Comparison of ENCODE assay signal across 10 cellular contexts in genomic region chr19:12872941-12873890, GRCh38. TPM values are rescaled to one million over a fixed set of nuclear protein-coding genes. Genes with fewer than 3 reads are reported as not detected.
DNase-seq lines count a peak whose midpoint lies in the region; ATAC-seq and TF ChIP-seq lines count a peak whose summit lies in the region.
"Had no signal": no experiment of that assay in that cellular context is flagged by ENCODE, and none has a peak within 500 bp of the region (broad histone marks: within the 10 kb centered on the region; RNA-seq: fewer than 3 reads in every experiment).

No MANE protein-coding gene starts in this region.

- H3K27ac ChIP-seq in adrenal gland, result peak overlapping the region in 3 of 5 donors; percentile 13 to 70 (median 67)
- H3K27ac ChIP-seq: skin epidermis had no signal

- H3K36me3 Mint-ChIP-seq in immature natural killer cell, result peaks cover 10 to 19% (median 12%) of the 10 kb centered on the region in 3 donors

- peaks cover 0 to 15% of the 10 kb centered on the region in 2 donors for H3K36me3 ChIP-seq in adrenal gland (replicated peaks in 1 of 2)

- TF ChIP-seq CTCF in GM13977 (IDR thresholded peaks at IDR 0.05; ENCODE audit: extremely low read depth, insufficient read depth, missing control alignments), result no peak
- TF ChIP-seq CTCF in adrenal gland (IDR thresholded peaks at IDR 0.05), result no peak

- 49 to 74% (median 56%) methylated on average over 19 to 70 of the region's 70 CpGs for WGBS in adrenal gland, 4 donors

- H3K9me3 Mint-ChIP-seq in immature natural killer cell, result no peaks in the 10 kb centered on the region
- H3K9me3 Mint-ChIP-seq: T-helper 1 cell treated with Interleukin-12 subunit alpha and Interleukin-12 subunit beta and Interleukin-4 antibody, amounts not matched to agents 30 μg/mL and 1 μg/mL, for 36 hours had no signal

- H3K4me3 ChIP-seq in adrenal gland, result peak overlapping the region in 1 of 4 donors; percentile 30

- H3K4me1 Mint-ChIP-seq in immature natural killer cell, result peaks cover 3 to 7% of the 10 kb centered on the region in 2 donors

- DNase-seq in GM13977 (ENCODE audit: low spot score), result peak; percentile 64
- peak; percentile 63 for DNase-seq in RKO (ENCODE audit: low spot score)
- DNase-seq in adrenal gland, result peak; percentile 87 to 97 (median 95)
- peak; percentile 48 to 54 (median 48) for DNase-seq in immature natural killer cell
- DNase-seq in stimulated activated CD8-positive, alpha-beta memory T cell treated with anti-CD3 and anti-CD28 coated beads, Interleukin-4, amount 100 ng/mL, for 48 hours, result peak; percentile 76
- no peak for DNase-seq in superior temporal gyrus (ENCODE audit: extremely low spot score)
- no peak for DNase-seq in NCI-H146 treated with DMSO at 0.1 percent for 48 hours (lab: John Stamatoyannopoulos, UW; ENCODE audit: unreplicated experiment)

- H3K27ac Mint-ChIP-seq in immature natural killer cell, result peak overlapping the region in 1 of 6 donors; percentile 28
- H3K27ac Mint-ChIP-seq: T-helper 1 cell treated with Interleukin-12 subunit alpha and Interleukin-12 subunit beta and Interleukin-4 antibody, amounts not matched to agents 30 μg/mL and 1 μg/mL, for 36 hours had no signal

- peaks cover 0 to 7% (median 0%) of the 10 kb centered on the region in 3 donors for H3K27me3 Mint-ChIP-seq in immature natural killer cell (ENCODE audit: low read depth in 3 of 3)

- no peaks in the 10 kb centered on the region for H3K27me3 ChIP-seq in adrenal gland

- no peak for ATAC-seq in HG03354 (IDR thresholded peaks at IDR 0.05; ENCODE audit: poor library complexity, severe bottlenecking, unreplicated experiment)

- intact Hi-C loops in adrenal gland (cut with DNase I), result no loop called here

- H3K9me3 ChIP-seq in adrenal gland (replicated peaks in 1 of 3), result no peaks in the 10 kb centered on the region

- peak in 1 of 2 donors; percentile 65 for TF ChIP-seq POLR2A in adrenal gland (IDR thresholded peaks at IDR 0.05)

- H3K4me1 ChIP-seq in adrenal gland (replicated peaks in 1 of 2), result peaks cover 0 to 6% of the 10 kb centered on the region in 2 donors

- in situ Hi-C loops in GM13977 (cut with MboI; ENCODE audit: low pct_unique_long_range_greater_than_20kb, low sequenced_read_pairs, unreplicated experiment), result no loop called here

- H3K4me3 Mint-ChIP-seq in immature natural killer cell, result peak overlapping the region in 2 of 5 donors; percentile 42 to 50
- H3K4me3 Mint-ChIP-seq: T-helper 1 cell treated with Interleukin-12 subunit alpha and Interleukin-12 subunit beta and Interleukin-4 antibody, amounts not matched to agents 30 μg/mL and 1 μg/mL, for 36 hours had no signal

RNA-seq across cellular contexts. Expression of gene DNASE2, which starts 8.0 kb away (rescaled TPM):
- 10 to 100 TPM; 28.4 to 83.4 (median 55.1) TPM for total RNA-seq in adrenal gland
- polyA plus RNA-seq in adrenal gland (10 to 100 TPM; 13.6 to 22.2 (median 17.9) TPM), immature natural killer cell (100 to 1,000 TPM in 1 of 3 donors, 10 to 100 TPM in 2; 72.6 to 108 (median 83.5) TPM)

RNA-seq across cellular contexts. Expression of gene KLF1, which starts 13.8 kb away (rescaled TPM):
- under 1 TPM in 1 of 8 donors, not detected in 7; 0.23 TPM for total RNA-seq in adrenal gland
- polyA plus RNA-seq in adrenal gland (under 1 TPM in 1 of 3 donors, not detected in 2; 0.24 TPM), immature natural killer cell (1 to 10 TPM in 1 of 3 donors, under 1 TPM in 2; 0.15 to 1.8 (median 0.20) TPM)

RNA-seq across cellular contexts. Expression of gene GCDH, which starts 17.7 kb away (rescaled TPM):
- 10 to 100 TPM; 28.9 to 78.4 (median 36.7) TPM for total RNA-seq in adrenal gland
- polyA plus RNA-seq in adrenal gland, result 10 to 100 TPM; 16.2 to 26.9 (median 22.5) TPM
- 10 to 100 TPM; 17.0 to 21.6 (median 18.4) TPM for polyA plus RNA-seq in immature natural killer cell

RNA-seq across cellular contexts. Expression of gene MAST1, which starts 34.9 kb away (rescaled TPM):
- 1 to 10 TPM; 1.3 to 6.9 (median 3.2) TPM for total RNA-seq in adrenal gland
- polyA plus RNA-seq in adrenal gland (10 to 100 TPM in 1 of 3 donors, 1 to 10 TPM in 2; 1.3 to 29.6 (median 4.7) TPM), immature natural killer cell (under 1 TPM in 2 of 3 donors, not detected in 1; 0.28 TPM)

RNA-seq across cellular contexts. Expression of gene RTBDN, which starts 38.8 kb away (rescaled TPM):
- total RNA-seq in adrenal gland, result 1 to 10 TPM in 3 of 8 donors, under 1 TPM in 1, not detected in 4; 0.23 to 5.2 (median 2.9) TPM
- polyA plus RNA-seq in adrenal gland (10 to 100 TPM in 1 of 3 donors, 1 to 10 TPM in 2; 2.0 to 16.4 (median 4.5) TPM), immature natural killer cell (not detected)

Comparison
In these comparisons a context has a peak if more than half of its experiments do, and no peak if none do; other contexts are left out.
1. DNase-seq: peak in GM13977 (single experiment), RKO (single experiment), adrenal gland (7 of 7), immature natural killer cell (3 of 3) and stimulated activated CD8-positive, alpha-beta memory T cell treated with anti-CD3 and anti-CD28 coated beads, Interleukin-4, amount 100 ng/mL, for 48 hours (single experiment); none in superior temporal gyrus (single experiment) and NCI-H146 treated with DMSO at 0.1 percent for 48 hours (single experiment).